In genomic region chr4:36244257-36245084, GRCh38 we compare ENCODE assay signal across 1 cellular context.
A peak's percentile ranks its signal among the peaks of the same experiment; 100 is the strongest.
TF ChIP-seq lines count a peak whose summit lies in the region.

TSS of gene ARAP2 (minus strand) at chr4:36244514. CDS start at chr4:36229486, 15,028 bp downstream.

TF ChIP-seq in HepG2, 621 proteins besides CTCF, POLR2A, EP300 and RAD21 (continued from another document and continues in another):
- peak; percentile 32; the same call in 1 of the 2 replicates for TF ChIP-seq ZNF687 (CRISPR knock-in tag; IDR thresholded peaks at IDR 0.05)
- peak; percentile 34 for TF ChIP-seq SRSF1 (optimal IDR thresholded peaks at IDR 0.05; ENCODE audit: low read depth, low read length)
- TF ChIP-seq KDM3A (CRISPR knock-in tag; IDR thresholded peaks at IDR 0.05; ENCODE audit: low read depth): no peak
- no peak for TF ChIP-seq NFE2L2 (IDR thresholded peaks at IDR 0.05; ENCODE audit: low read length)
- peak; percentile 42; the same call in 1 of the 2 replicates for TF ChIP-seq RBFOX2 (IDR thresholded peaks at IDR 0.05; ENCODE audit: low read depth, low read length)
- no peak for TF ChIP-seq ZFAT (CRISPR knock-in tag; conservative IDR thresholded peaks at IDR 0.05)
- TF ChIP-seq ZNF280B (CRISPR knock-in tag; IDR thresholded peaks at IDR 0.05; ENCODE audit: borderline replicate concordance): no peak
- TF ChIP-seq FOXO4 (CRISPR knock-in tag; conservative IDR thresholded peaks at IDR 0.05): no peak
- no peak for TF ChIP-seq PAWR (CRISPR knock-in tag; IDR thresholded peaks at IDR 0.05; ENCODE audit: borderline replicate concordance)
- peak; percentile 32; the same call in 1 of the 2 replicates for TF ChIP-seq MAFF (IDR thresholded peaks at IDR 0.05; ENCODE audit: low read depth, low read length)
- TF ChIP-seq TFAP4 (IDR thresholded peaks at IDR 0.05; ENCODE audit: borderline replicate concordance, low read depth): no peak
- TF ChIP-seq RBM39 (IDR thresholded peaks at IDR 0.05; ENCODE audit: low read depth, low read length, poor library complexity, severe bottlenecking): peak; percentile 27
- peak; percentile 18; the same call in 1 of the 2 replicates for TF ChIP-seq ARID4A (CRISPR knock-in tag; IDR thresholded peaks at IDR 0.05; ENCODE audit: borderline replicate concordance)
- TF ChIP-seq MAFK (conservative IDR thresholded peaks at IDR 0.05 in 1 of 2, IDR thresholded peaks at IDR 0.05 in 1 of 2; ENCODE audit: low read length in 2 of 2): peak; percentile 33 to 41; a peak in 3 of 4 replicates
- no peak for TF ChIP-seq CHD2 (IDR thresholded peaks at IDR 0.05; ENCODE audit: low read depth, low read length)
- 0 out of 2 replicates have a peak, but pooled peaks have one; percentile 38 for TF ChIP-seq POLR2G (IDR thresholded peaks at IDR 0.05; ENCODE audit: low read depth, low read length)
- TF ChIP-seq POGK (CRISPR knock-in tag; conservative IDR thresholded peaks at IDR 0.05): no peak
- TF ChIP-seq HOMEZ (CRISPR knock-in tag; IDR thresholded peaks at IDR 0.05; ENCODE audit: low read depth): no peak
- TF ChIP-seq ATF2 (CRISPR knock-in tag; IDR thresholded peaks at IDR 0.05): no peak
- TF ChIP-seq CSRNP2 (CRISPR knock-in tag; conservative IDR thresholded peaks at IDR 0.05; ENCODE audit: low read depth): 0 out of 2 replicates have a peak, but pooled peaks have one; percentile 45
- TF ChIP-seq ZBTB39 (CRISPR knock-in tag; IDR thresholded peaks at IDR 0.05): no peak
- 0 out of 2 replicates have a peak, but pooled peaks have one; percentile 12 for TF ChIP-seq ZNF574 (CRISPR knock-in tag; IDR thresholded peaks at IDR 0.05)
- no peak for TF ChIP-seq RAD51 (IDR thresholded peaks at IDR 0.05; ENCODE audit: borderline replicate concordance)
- 0 out of 2 replicates have a peak, but pooled peaks have one; percentile 29 for TF ChIP-seq SP4 (CRISPR knock-in tag; IDR thresholded peaks at IDR 0.05)
